In genomic region chr2:98507940-98508689, GRCh38 we compare ENCODE assay signal across 9 cellular contexts.
DNase-seq lines count a peak whose midpoint lies in the region; ATAC-seq, FAIRE-seq and TF ChIP-seq lines count a peak whose summit lies in the region.
"Had no signal": no experiment of that assay in that cellular context is flagged by ENCODE, and none has a peak within 500 bp of the region (broad histone marks: within the 10 kb centered on the region; RNA-seq: fewer than 3 reads in every experiment).

No MANE protein-coding gene starts in this region.

- no peak overlapping the region for H2BK120ac ChIP-seq in H1 (replicated peaks; ENCODE audit: low read depth, low read length)

- H3K4me1 ChIP-seq in CD8-positive, alpha-beta memory T cell (ENCODE audit: insufficient read depth, low read length): peaks cover 96% of the 10 kb centered on the region
- H3K4me1 ChIP-seq in H1 (replicated peaks in 1 of 4; ENCODE audit: control insufficient read depth in 3 of 4, insufficient read depth in 4 of 4, low read length in 3 of 4): peaks cover 0 to 4% (median 0%) of the 10 kb centered on the region in 4 experiments; a peak in 2 of 7 replicates

- H3K27ac ChIP-seq in CD8-positive, alpha-beta memory T cell (ENCODE audit: low read depth, low read length): peak overlapping the region; percentile 49
- H3K27ac ChIP-seq in H1 (ENCODE audit: low read depth, low read length): no peak overlapping the region

- H3K27me3 ChIP-seq in CD8-positive, alpha-beta memory T cell (ENCODE audit: insufficient read depth, low read length, poor library complexity, severe bottlenecking): no peaks in the 10 kb centered on the region
- no peaks in the 10 kb centered on the region for H3K27me3 ChIP-seq in H1 (replicated peaks in 1 of 4; ENCODE audit: control insufficient read depth in 3 of 4, extremely low read depth in 1 of 4, insufficient read depth in 3 of 4, low read length in 3 of 4)

- H3K56ac ChIP-seq in H1 (replicated peaks; ENCODE audit: insufficient read length, low read depth, low read length): no peak overlapping the region

- peaks cover 92 to 100% (median 100%) of the 10 kb centered on the region in 3 donors for H3K4me1 Mint-ChIP-seq in CD8-positive, alpha-beta memory T cell
- H3K4me1 Mint-ChIP-seq in neural crest cell: peaks cover 46% of the 10 kb centered on the region

- POLR2A ChIA-PET in CD8-positive, alpha-beta memory T cell (lab: Charles Lee): interaction anchor here (1.3 kb wide), 1 partner anchor 41 kb away, joined by 3 read pairs; no protein-coding TSS in a partner anchor
- POLR2A ChIA-PET in H1 (lab: Charles Lee; ENCODE audit: partially characterized antibody): interaction anchor here (0.8 kb wide), 1 partner anchor 43 kb away, joined by 3 read pairs; no protein-coding TSS in a partner anchor

- peaks cover 2% of the 10 kb centered on the region; the same call in 1 of the 2 replicates for H3K23me2 ChIP-seq in H1 (ENCODE audit: low read depth, low read length)

- H3K9me3 Mint-ChIP-seq in CD8-positive, alpha-beta memory T cell: no peaks in the 10 kb centered on the region
- no peaks in the 10 kb centered on the region for H3K9me3 Mint-ChIP-seq in neural crest cell

- no peak overlapping the region for H3K4me2 ChIP-seq in H1 (ENCODE audit: insufficient read depth in 1 of 2, low read depth in 2 of 2, low read length in 2 of 2)

- peaks cover 8% of the 10 kb centered on the region for H3K79me1 ChIP-seq in H1 (ENCODE audit: low read depth, low read length)

- H3K18ac ChIP-seq in H1 (ENCODE audit: extremely low read depth, low read length): no peak overlapping the region

- H4K8ac ChIP-seq in H1 (ENCODE audit: extremely low read depth, insufficient read depth, low read length): peak overlapping the region; percentile 45; the same call in 1 of the 2 replicates

- H3K36me3 Mint-ChIP-seq in CD8-positive, alpha-beta memory T cell: peaks cover 0 to 54% (median 6%) of the 10 kb centered on the region in 3 donors
- H3K36me3 Mint-ChIP-seq in neural crest cell (ENCODE audit: low read depth): no peaks in the 10 kb centered on the region

- H4K91ac ChIP-seq in H1 (replicated peaks; ENCODE audit: insufficient read length, low read length): no peak overlapping the region

- no peak overlapping the region for H3K14ac ChIP-seq in H1 (ENCODE audit: insufficient read length)

- no peak overlapping the region for H3K4me3 ChIP-seq in CD8-positive, alpha-beta memory T cell (ENCODE audit: low read length)
- no peak overlapping the region for H3K4me3 ChIP-seq in H1 (ENCODE audit: extremely low read depth in 1 of 4, insufficient read depth in 2 of 4, low read depth in 3 of 4, low read length in 4 of 4)

- no peak for TF ChIP-seq RAD21 in H1 (IDR thresholded peaks at IDR 0.05 in 1 of 2, conservative IDR thresholded peaks at IDR 0.05 in 1 of 2; ENCODE audit: low read depth in 2 of 2, low read length in 2 of 2)

- H3K4ac ChIP-seq in H1 (replicated peaks; ENCODE audit: insufficient read length, low read depth, low read length): no peak overlapping the region

- no peak overlapping the region for H2AFZ ChIP-seq in H1 (ENCODE audit: low read length)

- ATAC-seq in HG03097 (IDR thresholded peaks at IDR 0.05; ENCODE audit: low FRiP score, unreplicated experiment): no peak

- peaks cover 6% of the 10 kb centered on the region for H3K36me3 ChIP-seq in CD8-positive, alpha-beta memory T cell (ENCODE audit: insufficient read depth, low read length)
- H3K36me3 ChIP-seq in H1 (ENCODE audit: control insufficient read depth in 2 of 4, insufficient read depth in 4 of 4, low read length in 3 of 4): no peaks in the 10 kb centered on the region; a peak in 1 of 8 replicates

- H3K4me3 Mint-ChIP-seq in CD8-positive, alpha-beta memory T cell: peak overlapping the region in 4 of 7 donors; percentile 55 to 74 (median 62)
- no peak overlapping the region for H3K4me3 Mint-ChIP-seq in neural crest cell

- no peak overlapping the region for H3K9ac ChIP-seq in H1 (replicated peaks in 1 of 4; ENCODE audit: extremely low read depth in 1 of 4, low read depth in 3 of 4, low read length in 3 of 4)

- H3K9me3 ChIP-seq in CD8-positive, alpha-beta memory T cell (ENCODE audit: low read length): no peaks in the 10 kb centered on the region
- H3K9me3 ChIP-seq in H1 (ENCODE audit: insufficient read depth in 2 of 2, low read depth in 1 of 2, low read length in 1 of 2): no peaks in the 10 kb centered on the region

- H4K5ac ChIP-seq in H1 (ENCODE audit: insufficient read length, low read depth, low read length): no peak overlapping the region

- H2BK5ac ChIP-seq in H1 (ENCODE audit: low read depth, low read length): no peak overlapping the region

- TF ChIP-seq EP300 in H1 (IDR thresholded peaks at IDR 0.05; ENCODE audit: borderline replicate concordance in 1 of 2, low read depth in 2 of 2, low read length in 2 of 2): no peak

- TF ChIP-seq CTCF in H1 (IDR thresholded peaks at IDR 0.05; ENCODE audit: control extremely low read depth in 1 of 3, insufficient read depth in 1 of 3, low read depth in 1 of 3, low read length in 3 of 3) (no peak), neural crest cell (conservative IDR thresholded peaks at IDR 0.05) (no peak)

- WGBS in H1 (ENCODE audit: extremely low coverage in 1 of 2, insufficient coverage in 1 of 2, insufficient read length in 1 of 2, insufficient replicate concordance in 2 of 2, low coverage in 1 of 2, low lambda C conversion rate in 2 of 2, missing lambda C conversion rate in 1 of 2), 2 experiments: 89% methylated on average over 12 of the region's 12 CpGs; no CpG with 5 or more reads in 1 of the 2 experiments

- H2AK5ac ChIP-seq in H1 (ENCODE audit: low read depth, low read length): no peak overlapping the region

- H3K27ac Mint-ChIP-seq in CD8-positive, alpha-beta memory T cell: peak overlapping the region; percentile 81 to 94 (median 90)
- peak overlapping the region; percentile 97 for H3K27ac Mint-ChIP-seq in neural crest cell (ENCODE audit: unreplicated experiment)

- H3K23ac ChIP-seq in H1 (ENCODE audit: insufficient read length): no peak overlapping the region

- no peak overlapping the region for H2BK15ac ChIP-seq in H1 (ENCODE audit: low read length)

- no peak overlapping the region for H2BK20ac ChIP-seq in H1 (ENCODE audit: low read length)

- peaks cover 2 to 10% of the 10 kb centered on the region in 2 experiments for H4K20me1 ChIP-seq in H1 (replicated peaks in 1 of 2; ENCODE audit: control insufficient read depth in 1 of 2, insufficient read depth in 2 of 2, low read length in 2 of 2)

- CTCF ChIA-PET in CD8-positive, alpha-beta memory T cell (lab: Charles Lee): interaction anchor here (0.9 to 1.9 kb wide), 2 partner anchors 20 to 96 kb away, joined by 4 read pairs; no protein-coding TSS in a partner anchor
- CTCF ChIA-PET in H1 (lab: Charles Lee; ENCODE audit: partially characterized antibody): interaction anchor here (1.2 to 2.5 kb wide), 3 partner anchors 9 to 20 kb away, joined by 4 to 11 read pairs (median 4); no protein-coding TSS in a partner anchor

- no peaks in the 10 kb centered on the region for H3K27me3 Mint-ChIP-seq in CD8-positive, alpha-beta memory T cell
- H3K27me3 Mint-ChIP-seq in neural crest cell (ENCODE audit: low read depth): no peaks in the 10 kb centered on the region

- no peak for DNase-seq in CD8-positive, alpha-beta memory T cell
- DNase-seq in NOMO-1 treated with DMSO at 0.1 percent for 48 hours (lab: John Stamatoyannopoulos, UW; ENCODE audit: unreplicated experiment): peak; percentile 37
- no peak for DNase-seq in H1 (ENCODE audit: low read depth in 1 of 2, low spot score in 2 of 2)
- no peak for DNase-seq in neural crest cell (ENCODE audit: low read depth, low spot score)
- no peak for DNase-seq in NCI-H1092 (lab: John Stamatoyannopoulos, UW)
- DNase-seq in RKO (ENCODE audit: low spot score): no peak
- no peak for DNase-seq in D341Med (ENCODE audit: low spot score)
- DNase-seq: NCI-H1930 had no signal

- H3K79me2 ChIP-seq in H1 (ENCODE audit: control insufficient read depth in 1 of 2, insufficient read depth in 2 of 2, low read length in 2 of 2): peaks cover 0 to 43% of the 10 kb centered on the region in 2 experiments; a peak in 2 of 4 replicates

- H2BK12ac ChIP-seq in H1 (ENCODE audit: low read depth, low read length): no peak overlapping the region

- no peak for FAIRE-seq in H1 (lab: Jason Lieb, UNC)

- TF ChIP-seq POLR2A in H1 (IDR thresholded peaks at IDR 0.05; ENCODE audit: control extremely low read depth in 1 of 2, low read depth in 2 of 2, low read length in 2 of 2): no peak

TF ChIP-seq in H1, 55 proteins besides CTCF, POLR2A, EP300 and RAD21 (continues in another document):
- TF ChIP-seq CBX5 (IDR thresholded peaks at IDR 0.05; ENCODE audit: low read depth, low read length) (no peak), TEAD4 (IDR thresholded peaks at IDR 0.05; ENCODE audit: low read depth, low read length) (no peak), KDM1A (IDR thresholded peaks at IDR 0.05; ENCODE audit: borderline replicate concordance, low read length) (no peak), KDM4A (IDR thresholded peaks at IDR 0.05; ENCODE audit: low read depth, low read length, severe bottlenecking) (no peak), YY1 (IDR thresholded peaks at IDR 0.05; ENCODE audit: low read depth, low read length) (no peak), CEBPB (IDR thresholded peaks at IDR 0.05; ENCODE audit: low read depth, low read length) (no peak), GABPA (IDR thresholded peaks at IDR 0.05; ENCODE audit: borderline replicate concordance, insufficient read depth, low read length) (no peak), KDM5A (IDR thresholded peaks at IDR 0.05; ENCODE audit: low read length) (no peak), HDAC6 (IDR thresholded peaks at IDR 0.05; ENCODE audit: low read depth, low read length) (no peak), FOSL1 (IDR thresholded peaks at IDR 0.05; ENCODE audit: insufficient read depth, low read depth, low read length) (no peak), ASH2L (IDR thresholded peaks at IDR 0.05; ENCODE audit: low read length) (no peak), SRF (IDR thresholded peaks at IDR 0.05; ENCODE audit: low read depth, low read length) (no peak), PHF8 (conservative IDR thresholded peaks at IDR 0.05; ENCODE audit: low read depth, low read length) (no peak), USF2 (IDR thresholded peaks at IDR 0.05; ENCODE audit: low read length) (no peak), CHD1 (IDR thresholded peaks at IDR 0.05; ENCODE audit: low read depth, low read length) (no peak), TAF1 (IDR thresholded peaks at IDR 0.05; ENCODE audit: low read depth, low read length) (no peak)
